ENCODE assay signal across 15 cellular contexts in genomic region chr3:160480931-160481330, GRCh38.
"Had no signal": no experiment of that assay in that cellular context is flagged by ENCODE, and none has a peak within 500 bp of the region (broad histone marks: within the 10 kb centered on the region; RNA-seq: fewer than 3 reads in every experiment).

No MANE protein-coding gene starts in this region.

- H3K36me3 ChIP-seq: esophagus muscularis mucosa, pancreas, thoracic aorta had no signal

- H3K9me3 Mint-ChIP-seq: activated naive CD4-positive, alpha-beta T cell treated with anti-CD3 and anti-CD28 coated beads, Interleukin-2, amount 50 U/mL, for 24 hours; neural crest cell; stimulated activated naive CD8-positive, alpha-beta T cell treated with anti-CD3 and anti-CD28 coated beads, Interleukin-15, amount 100 ng/mL, for 72 hours; T-helper 1 cell treated with Interleukin-12 subunit alpha and Interleukin-12 subunit beta and Interleukin-4 antibody, amounts not matched to agents 30 μg/mL and 1 μg/mL, for 36 hours had no signal

- H3K27me3 ChIP-seq: pancreas had no signal

- H3K27ac ChIP-seq: esophagus muscularis mucosa, pancreas, thoracic aorta had no signal

- H3K27ac Mint-ChIP-seq: T-helper 1 cell treated with Interleukin-12 subunit alpha and Interleukin-12 subunit beta and Interleukin-4 antibody, amounts not matched to agents 30 μg/mL and 1 μg/mL, for 36 hours had no signal

- H3K4me1 Mint-ChIP-seq: neural crest cell; stimulated activated naive CD8-positive, alpha-beta T cell treated with anti-CD3 and anti-CD28 coated beads, Interleukin-15, amount 100 ng/mL, for 72 hours had no signal

- H3K4me3 Mint-ChIP-seq: activated naive CD4-positive, alpha-beta T cell treated with anti-CD3 and anti-CD28 coated beads, Interleukin-2, amount 50 U/mL, for 24 hours; neural crest cell; stimulated activated naive CD8-positive, alpha-beta T cell treated with anti-CD3 and anti-CD28 coated beads, Interleukin-15, amount 100 ng/mL, for 72 hours; T-helper 1 cell treated with Interleukin-12 subunit alpha and Interleukin-12 subunit beta and Interleukin-4 antibody, amounts not matched to agents 30 μg/mL and 1 μg/mL, for 36 hours had no signal

- DNase-seq: activated CD4-positive, alpha-beta T cell treated with anti-CD3 and anti-CD28 coated beads, Interleukin-2, amount 50 U/mL, for 1 hour; activated CD4-positive, CD25-positive, alpha-beta regulatory T cell; aorta; dorsolateral prefrontal cortex; foreskin fibroblast; head of caudate nucleus; left ventricle myocardium superior; pancreas; stimulated activated CD4-positive, alpha-beta T cell treated with anti-CD3 and anti-CD28 coated beads, Interleukin-4, amount 100 ng/mL, for 4 hours; stimulated activated naive CD8-positive, alpha-beta T cell treated with anti-CD3 and anti-CD28 coated beads, Interleukin-15, amount 100 ng/mL, for 72 hours had no signal

- ATAC-seq: left ventricle myocardium superior; pancreas; stimulated activated naive CD8-positive, alpha-beta T cell treated with anti-CD3 and anti-CD28 coated beads, Interleukin-15, amount 100 ng/mL, for 72 hours had no signal

- H3K4me1 ChIP-seq: pancreas had no signal

- H3K4me3 ChIP-seq: dorsolateral prefrontal cortex, esophagus muscularis mucosa, pancreas, thoracic aorta had no signal

- H3K9me3 ChIP-seq: esophagus muscularis mucosa, pancreas, thoracic aorta had no signal
